6 cellular contexts compared by ENCODE assay signal in the genomic region with DNA sequence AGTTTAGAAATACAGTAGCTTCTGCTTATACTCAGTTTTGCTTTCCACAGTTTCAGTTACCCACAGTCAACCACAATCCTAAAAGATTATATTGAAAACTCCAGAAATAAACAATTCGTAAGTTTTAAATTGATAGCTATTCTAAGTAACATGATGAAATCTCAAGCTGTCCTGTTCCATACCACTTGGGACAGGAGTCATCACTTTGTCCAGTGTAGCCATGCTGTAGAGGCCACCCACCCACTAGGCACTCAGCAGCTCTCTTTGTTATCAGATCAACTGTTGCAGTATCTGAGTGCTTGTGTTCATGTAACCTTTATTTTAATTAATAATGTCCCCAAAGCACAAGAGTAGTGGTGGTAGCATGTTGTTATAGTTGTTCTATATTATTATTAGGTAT.
"Had no signal": no experiment of that assay in that cellular context is flagged by ENCODE, and none has a peak within 500 bp of the region (broad histone marks: within the 10 kb centered on the region; RNA-seq: fewer than 3 reads in every experiment).

No MANE protein-coding gene starts in this region.

- ATAC-seq: HCT116, K562 had no signal

- H3K27ac Mint-ChIP-seq: HFFc6 had no signal

- H3K9me3 Mint-ChIP-seq: HFFc6 had no signal

- DNase-seq: GOT3, H7, HFFc6, IMR-90 had no signal

- H3K4me3 Mint-ChIP-seq: HFFc6 had no signal
